ENCODE assay signal across 15 cellular contexts in genomic region chr2:117850461-117850860, GRCh38. TPM values are rescaled to one million over a fixed set of nuclear protein-coding genes. Genes with fewer than 3 reads are reported as not detected.
DNase-seq lines count a peak whose midpoint lies in the region; ATAC-seq and TF ChIP-seq lines count a peak whose summit lies in the region.
"Had no signal": no experiment of that assay in that cellular context is flagged by ENCODE, and none has a peak within 500 bp of the region (broad histone marks: within the 10 kb centered on the region; RNA-seq: fewer than 3 reads in every experiment).

No MANE protein-coding gene starts in this region.

- TF ChIP-seq CTCF in GM23338 (conservative IDR thresholded peaks at IDR 0.05; ENCODE audit: low read depth in 2 of 2) (no peak), neural progenitor cell (IDR thresholded peaks at IDR 0.05) (no peak)

- peak overlapping the region; percentile 36; the same call in 1 of the 2 replicates for H3K4me3 ChIP-seq in GM23338
- H3K4me3 ChIP-seq in HUES64 (ENCODE audit: low read length), result peak overlapping the region; percentile 38; the same call in 1 of the 2 replicates
- H3K4me3 ChIP-seq in iPS-15b (ENCODE audit: low read depth, low read length), result peak overlapping the region; percentile 42
- no peak overlapping the region for H3K4me3 ChIP-seq in neural progenitor cell
- H3K4me3 ChIP-seq: BLaER1 treated with 17β-estradiol and CSF1 and Interleukin-3, amounts not matched to agents 10 nM and 100 nM; GM12878 had no signal

- ATAC-seq in GM23338 (peak; percentile 18; the same call in 2 of the 3 replicates), HG02938 (IDR thresholded peaks at IDR 0.05; ENCODE audit: unreplicated experiment) (no peak), GM19455 (IDR thresholded peaks at IDR 0.05; ENCODE audit: unreplicated experiment) (no peak)
- ATAC-seq: GM12878 had no signal

- no peaks in the 10 kb centered on the region for H3K9me3 ChIP-seq in HUES64 (ENCODE audit: insufficient read depth, low read depth, low read length)
- H3K9me3 ChIP-seq in iPS-15b (ENCODE audit: control insufficient read depth, insufficient read depth, low read length), result no peaks in the 10 kb centered on the region
- H3K9me3 ChIP-seq in neural progenitor cell (ENCODE audit: low read depth), result no peaks in the 10 kb centered on the region

- H3K36me3 Mint-ChIP-seq in GM23338 (ENCODE audit: low read depth), result peaks cover 11% of the 10 kb centered on the region
- H3K36me3 Mint-ChIP-seq in neural progenitor cell, result no peaks in the 10 kb centered on the region
- H3K36me3 Mint-ChIP-seq: CD4-positive, CD25-positive, alpha-beta regulatory T cell had no signal

- H3K27me3 ChIP-seq in GM23338 (ENCODE audit: insufficient read depth), result no peaks in the 10 kb centered on the region
- no peaks in the 10 kb centered on the region for H3K27me3 ChIP-seq in HUES64 (ENCODE audit: insufficient read depth, low read length)
- no peaks in the 10 kb centered on the region for H3K27me3 ChIP-seq in iPS-15b (ENCODE audit: control insufficient read depth, insufficient read depth, low read length)
- H3K27me3 ChIP-seq in neural progenitor cell, result no peaks in the 10 kb centered on the region
- H3K27me3 ChIP-seq: BLaER1 treated with 17β-estradiol and CSF1 and Interleukin-3, amounts not matched to agents 10 nM and 100 nM had no signal

- DNase-seq in GM23338 (ENCODE audit: low spot score) (no peak), neural progenitor cell (ENCODE audit: low spot score) (no peak), ecto neural progenitor cell (ENCODE audit: low spot score) (no peak)
- DNase-seq: ACHN; CD4-positive, CD25-positive, alpha-beta regulatory T cell; DMS79; HCEC 1CT; IMR-90 had no signal

- H3K9me3 Mint-ChIP-seq in GM23338 (peaks cover 11% of the 10 kb centered on the region; the same call in 2 of the 3 replicates), neural progenitor cell (peaks cover 4% of the 10 kb centered on the region)

- peaks cover 8% of the 10 kb centered on the region; the same call in 1 of the 2 replicates for H3K9me2 ChIP-seq in GM23338 (ENCODE audit: insufficient read depth)

- H3K4me1 Mint-ChIP-seq in GM23338, result peaks cover 33% of the 10 kb centered on the region
- H3K4me1 Mint-ChIP-seq in neural progenitor cell, result peaks cover 16% of the 10 kb centered on the region
- H3K4me1 Mint-ChIP-seq: CD4-positive, CD25-positive, alpha-beta regulatory T cell had no signal

- H3K36me3 ChIP-seq in GM23338 (ENCODE audit: insufficient read depth), result no peaks in the 10 kb centered on the region
- no peaks in the 10 kb centered on the region for H3K36me3 ChIP-seq in HUES64 (ENCODE audit: insufficient read depth, low read length)
- no peaks in the 10 kb centered on the region for H3K36me3 ChIP-seq in iPS-15b (ENCODE audit: control insufficient read depth, insufficient read depth, low read length)
- H3K36me3 ChIP-seq in neural progenitor cell, result no peaks in the 10 kb centered on the region
- H3K36me3 ChIP-seq: BLaER1 treated with 17β-estradiol and CSF1 and Interleukin-3, amounts not matched to agents 10 nM and 100 nM had no signal

- H3F3A ChIP-seq in GM23338 (replicated peaks; ENCODE audit: low read depth) (no peaks in the 10 kb centered on the region), neural progenitor cell (ENCODE audit: low read depth) (no peaks in the 10 kb centered on the region)

- no peaks in the 10 kb centered on the region for H3K79me2 ChIP-seq in GM23338 (replicated peaks; ENCODE audit: insufficient read depth)
- no peaks in the 10 kb centered on the region for H3K79me2 ChIP-seq in neural progenitor cell (ENCODE audit: low read depth)

- peak overlapping the region; percentile 84 for H2AFZ ChIP-seq in GM23338
- H2AFZ ChIP-seq in neural progenitor cell (replicated peaks), result no peak overlapping the region

- H3K4me1 ChIP-seq in GM23338 (ENCODE audit: insufficient read depth) (peaks cover 23% of the 10 kb centered on the region), HUES64 (ENCODE audit: insufficient read depth, low read length) (peaks cover 18% of the 10 kb centered on the region), iPS-15b (ENCODE audit: control insufficient read depth, insufficient read depth, low read length) (peaks cover 7% of the 10 kb centered on the region), neural progenitor cell (peaks cover 13% of the 10 kb centered on the region)

- no peak overlapping the region for H3K27ac ChIP-seq in GM23338 (ENCODE audit: low read depth)
- no peak overlapping the region for H3K27ac ChIP-seq in HUES64 (ENCODE audit: low read depth, low read length)
- H3K27ac ChIP-seq in neural progenitor cell, result no peak overlapping the region
- H3K27ac ChIP-seq: BLaER1 treated with 17β-estradiol and CSF1 and Interleukin-3, amounts not matched to agents 10 nM and 100 nM; HL-60 had no signal

- H3K4me2 ChIP-seq in GM23338 (peak overlapping the region; percentile 40), neural progenitor cell (peak overlapping the region; percentile 54)

- peaks cover 4% of the 10 kb centered on the region for H3K27me3 Mint-ChIP-seq in GM23338 (ENCODE audit: insufficient read depth, low read depth, poor library complexity)
- peaks cover 6% of the 10 kb centered on the region for H3K27me3 Mint-ChIP-seq in neural progenitor cell (ENCODE audit: insufficient read depth, low read depth)

- 24% methylated on average over 3 of the region's 4 CpGs for WGBS in HUES64

- no peak overlapping the region for H3K9ac ChIP-seq in HUES64 (ENCODE audit: low read depth, low read length)
- no peak overlapping the region for H3K9ac ChIP-seq in iPS-15b (ENCODE audit: low read depth, low read length)
- H3K9ac ChIP-seq in neural progenitor cell, result no peak overlapping the region
- H3K9ac ChIP-seq: BLaER1 treated with 17β-estradiol and CSF1 and Interleukin-3, amounts not matched to agents 10 nM and 100 nM had no signal

- H3K4me3 Mint-ChIP-seq in GM23338, result peak overlapping the region; percentile 61; the same call in 2 of the 3 replicates
- no peak overlapping the region for H3K4me3 Mint-ChIP-seq in neural progenitor cell
- H3K4me3 Mint-ChIP-seq: CD4-positive, CD25-positive, alpha-beta regulatory T cell had no signal

- H3K27ac Mint-ChIP-seq in GM23338 (no peak overlapping the region), neural progenitor cell (no peak overlapping the region)

- no peaks in the 10 kb centered on the region for H4K20me1 ChIP-seq in GM23338 (replicated peaks; ENCODE audit: insufficient read depth)
- no peaks in the 10 kb centered on the region for H4K20me1 ChIP-seq in neural progenitor cell (ENCODE audit: low read depth)
- H4K20me1 ChIP-seq: BLaER1 treated with 17β-estradiol and CSF1 and Interleukin-3, amounts not matched to agents 10 nM and 100 nM had no signal

TF ChIP-seq in GM23338, 12 proteins besides CTCF, POLR2A, EP300 and RAD21:
- TF ChIP-seq STAT1 (IDR thresholded peaks at IDR 0.05; ENCODE audit: unreplicated experiment) (no peak), ETS1 (IDR thresholded peaks at IDR 0.05) (no peak), REST (IDR thresholded peaks at IDR 0.05; ENCODE audit: unreplicated experiment) (no peak), EZH2phosphoT487 (IDR thresholded peaks at IDR 0.05; ENCODE audit: unreplicated experiment) (no peak), CREB1 (CRISPR knock-in tag; IDR thresholded peaks at IDR 0.05; ENCODE audit: low read depth) (no peak), EZH2 (IDR thresholded peaks at IDR 0.05; ENCODE audit: low read depth, unreplicated experiment) (no peak), ZNF114 (CRISPR knock-in tag; IDR thresholded peaks at IDR 0.05) (no peak), ZNF331 (CRISPR knock-in tag; IDR thresholded peaks at IDR 0.05; ENCODE audit: low read depth) (no peak), JUNB (IDR thresholded peaks at IDR 0.05; ENCODE audit: unreplicated experiment) (no peak), NANOG (IDR thresholded peaks at IDR 0.05; ENCODE audit: borderline replicate concordance) (no peak), POLR2AphosphoS5 (IDR thresholded peaks at IDR 0.05; ENCODE audit: low read depth) (no peak)

RNA-seq across cellular contexts. Expression of gene DDX18, which starts 36.0 kb away (rescaled TPM):
- total RNA-seq in GM23338 (2014; rRNA removed; shearing (Covaris generic)), result 98.8 and 102 TPM in 2 replicates
- polyA plus RNA-seq in GM23338 (2016; fragmentation: Nextera tagmentation; extraction: Ambion mirVana), result 169 and 183 TPM in 2 replicates
- 79.6 TPM for polyA plus RNA-seq in HUES64 (2013, experiment 1 of 2)
- 77.8 TPM for polyA plus RNA-seq in HUES64 (2013, experiment 2 of 2)
- total RNA-seq in neural progenitor cell (ENCODE audit: low replicate concordance), result 66.0 and 87.0 TPM in 2 replicates
